In the genomic region with DNA sequence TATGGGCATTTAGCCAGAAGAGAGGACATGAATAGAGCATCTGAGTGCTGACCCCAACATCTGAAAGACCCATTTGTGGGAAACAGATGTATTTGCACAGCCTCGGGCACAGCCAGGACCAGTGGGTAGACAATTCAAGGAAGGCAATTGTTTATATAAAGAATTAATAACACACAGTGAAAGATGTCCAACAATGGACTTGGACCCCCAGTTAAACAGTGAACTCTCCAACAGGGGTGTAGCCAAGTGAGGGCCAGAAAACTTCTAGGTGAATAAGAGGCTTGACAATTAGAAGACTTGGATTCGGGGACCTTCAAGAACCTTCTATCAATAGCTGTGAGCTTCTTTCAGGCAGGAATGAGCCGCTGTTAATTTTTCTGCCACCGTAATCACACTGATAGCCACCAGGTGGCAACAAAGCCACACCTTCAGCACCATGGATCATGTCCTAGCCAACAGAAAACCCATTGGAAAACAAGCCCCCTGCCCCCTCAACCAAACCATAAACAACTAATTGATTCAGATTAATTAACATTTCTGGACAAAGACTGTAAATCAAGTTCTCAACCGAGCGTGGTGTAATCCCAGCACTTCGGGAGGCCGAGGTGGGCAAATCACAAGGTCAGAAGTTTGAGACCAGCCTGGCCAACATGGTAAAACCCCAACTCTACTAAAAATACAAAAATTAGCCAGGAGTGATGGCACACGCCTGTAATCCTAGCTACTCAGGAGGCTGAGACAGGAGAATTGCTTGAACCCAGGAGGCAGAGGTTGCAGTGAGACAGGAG, we compare ENCODE assay signal across 8 cellular contexts. TPM values are rescaled to one million over a fixed set of nuclear protein-coding genes. Genes with fewer than 3 reads are reported as not detected.
A peak's percentile ranks its signal among the peaks of the same experiment; 100 is the strongest.
DNase-seq lines count a peak whose midpoint lies in the region; ATAC-seq, FAIRE-seq and TF ChIP-seq lines count a peak whose summit lies in the region.

No MANE protein-coding gene starts in this region.

- no peak overlapping the region for H3K4ac ChIP-seq in mesendoderm (ENCODE audit: low read depth, low read length)

- no peak overlapping the region for H4K5ac ChIP-seq in mesendoderm (ENCODE audit: low read length)

- no peak overlapping the region for H3K18ac ChIP-seq in mesendoderm (ENCODE audit: low read length)

- no peak overlapping the region for H3K23ac ChIP-seq in mesendoderm (ENCODE audit: low read length)

- no peak overlapping the region for H2BK15ac ChIP-seq in mesendoderm (replicated peaks; ENCODE audit: low read depth)

- H3K4me1 Mint-ChIP-seq in activated CD4-positive, alpha-beta T cell treated with anti-CD3 and anti-CD28 coated beads, Interleukin-2, amount 10 ng/mL, durations not matched to agents 7 days and 5 days: peaks cover 3% of the 10 kb centered on the region

- TF ChIP-seq POLR2A in thyroid gland (IDR thresholded peaks at IDR 0.05): no peak
- no peak for TF ChIP-seq POLR2A in GM18505 (IDR thresholded peaks at IDR 0.05; ENCODE audit: borderline replicate concordance, extremely low read depth, insufficient read depth, insufficient read length)

- no peak overlapping the region for H2BK120ac ChIP-seq in mesendoderm (ENCODE audit: low read depth, low read length)

- CTCF ChIA-PET in activated CD4-positive, alpha-beta T cell treated with anti-CD3 and anti-CD28 coated beads, Interleukin-2, amount 10 ng/mL, durations not matched to agents 7 days and 5 days (lab: Charles Lee): interaction anchor here (0.8 to 1.4 kb wide), 2 partner anchors 8 to 273 kb away, joined by 3 read pairs; no protein-coding TSS in a partner anchor

- no peaks in the 10 kb centered on the region for H3K79me1 ChIP-seq in mesendoderm (ENCODE audit: low read length)

- no peaks in the 10 kb centered on the region for H3K36me3 Mint-ChIP-seq in activated CD4-positive, alpha-beta T cell treated with anti-CD3 and anti-CD28 coated beads, Interleukin-2, amount 10 ng/mL, durations not matched to agents 7 days and 5 days (ENCODE audit: low read depth)

- H3K56ac ChIP-seq in mesendoderm (ENCODE audit: low read length): no peak overlapping the region

- H3K27ac Mint-ChIP-seq in activated CD4-positive, alpha-beta T cell treated with anti-CD3 and anti-CD28 coated beads, Interleukin-2, amount 10 ng/mL, durations not matched to agents 7 days and 5 days: no peak overlapping the region

- no peak overlapping the region for H2AK5ac ChIP-seq in mesendoderm (ENCODE audit: low read length)

- H3K9me3 ChIP-seq in thyroid gland: no peaks in the 10 kb centered on the region

- H3K27ac ChIP-seq in mesendoderm (ENCODE audit: low read depth, low read length) (no peak overlapping the region), thyroid gland (no peak overlapping the region)

- no peak overlapping the region for H4K8ac ChIP-seq in mesendoderm (ENCODE audit: low read depth, low read length)

- no peak overlapping the region for H3K4me2 ChIP-seq in mesendoderm (ENCODE audit: low read length)

- H3K9me3 Mint-ChIP-seq in activated CD4-positive, alpha-beta T cell treated with anti-CD3 and anti-CD28 coated beads, Interleukin-2, amount 10 ng/mL, durations not matched to agents 7 days and 5 days: no peaks in the 10 kb centered on the region

- no peak for DNase-seq in AG09319 (ENCODE audit: extremely low read depth, low read depth)
- no peak for DNase-seq in GM18507 (ENCODE audit: extremely low spot score, insufficient read length, low read depth)
- DNase-seq in NCI-H2196 (lab: John Stamatoyannopoulos, UW; ENCODE audit: unreplicated experiment): peak; percentile 40
- peak; percentile 54 for DNase-seq in activated CD4-positive, alpha-beta T cell treated with anti-CD3 and anti-CD28 coated beads, Interleukin-2, amount 10 ng/mL, durations not matched to agents 7 days and 5 days
- peak; percentile 19 for DNase-seq in effector CD8-positive, alpha-beta T cell (lab: John Stamatoyannopoulos, UW)
- peak; percentile 66 for DNase-seq in mesendoderm
- DNase-seq in thyroid gland: peak; percentile 25 to 32

- no peak overlapping the region for H3K9ac ChIP-seq in mesendoderm (ENCODE audit: low read length)

- H2BK5ac ChIP-seq in mesendoderm (ENCODE audit: low read length): no peak overlapping the region

- H3K27me3 Mint-ChIP-seq in activated CD4-positive, alpha-beta T cell treated with anti-CD3 and anti-CD28 coated beads, Interleukin-2, amount 10 ng/mL, durations not matched to agents 7 days and 5 days: peaks cover 21% of the 10 kb centered on the region

- H3K27me3 ChIP-seq in mesendoderm (ENCODE audit: insufficient read depth, low read length, poor library complexity) (no peaks in the 10 kb centered on the region), thyroid gland (no peaks in the 10 kb centered on the region)

- intact Hi-C loops in thyroid gland (cut with DNase I): loop anchor here (5.0 kb wide), 1 partner anchor 633 kb away; no protein-coding TSS in a partner anchor

- H3K4me1 ChIP-seq in mesendoderm (ENCODE audit: control insufficient read depth, low read depth, low read length) (no peaks in the 10 kb centered on the region), thyroid gland (no peaks in the 10 kb centered on the region)

- H3K4me3 ChIP-seq in mesendoderm (ENCODE audit: low read length) (no peak overlapping the region), thyroid gland (replicated peaks in 1 of 3) (no peak overlapping the region)

- POLR2A ChIA-PET in activated CD4-positive, alpha-beta T cell treated with anti-CD3 and anti-CD28 coated beads, Interleukin-2, amount 10 ng/mL, durations not matched to agents 7 days and 5 days (lab: Charles Lee): interaction anchor here (0.5 kb wide), 1 partner anchor 707 kb away, joined by 4 read pairs; no protein-coding TSS in a partner anchor

- H3K79me2 ChIP-seq in mesendoderm (ENCODE audit: control insufficient read depth, insufficient read depth, low read length): no peaks in the 10 kb centered on the region

- ATAC-seq in GM18505 (IDR thresholded peaks at IDR 0.05; ENCODE audit: unreplicated experiment): no peak

- FAIRE-seq in GM18507 (lab: Jason Lieb, UNC): peak; percentile 86

- H3K4me3 Mint-ChIP-seq in activated CD4-positive, alpha-beta T cell treated with anti-CD3 and anti-CD28 coated beads, Interleukin-2, amount 10 ng/mL, durations not matched to agents 7 days and 5 days: no peak overlapping the region

- TF ChIP-seq CTCF in AG09319 (IDR thresholded peaks at IDR 0.05; ENCODE audit: low read depth, low read length): peak; percentile 69
- peak; percentile 19 to 64 (median 42) for TF ChIP-seq CTCF in thyroid gland (IDR thresholded peaks at IDR 0.05)

- no peaks in the 10 kb centered on the region for H3K36me3 ChIP-seq in mesendoderm (ENCODE audit: control insufficient read depth, insufficient read depth, low read length)
- no peaks in the 10 kb centered on the region for H3K36me3 ChIP-seq in thyroid gland

- no CpG with 5 or more reads among the region's 9 CpGs for WGBS in mesendoderm (ENCODE audit: extremely low coverage, insufficient coverage, low lambda C conversion rate)
- WGBS in thyroid gland, 2 donors: 28 to 32% methylated on average over 9 of the region's 9 CpGs

RNA-seq across cellular contexts. Expression of a gene that starts 8.8 kb away (rescaled TPM):
- total RNA-seq in activated CD4-positive, alpha-beta T cell treated with anti-CD3 and anti-CD28 coated beads, Interleukin-2, amount 10 ng/mL, durations not matched to agents 7 days and 5 days: 100 to 1,000 TPM; 166 to 172 TPM
- polyA plus RNA-seq in mesendoderm (2013, experiment 1 of 2): 155 TPM
- 154 TPM for polyA plus RNA-seq in mesendoderm (2013, experiment 2 of 2)
- 100 to 1,000 TPM in 2 of 4 donors, 10 to 100 TPM in 2; 92.3 to 110 (median 97.2) TPM for total RNA-seq in thyroid gland

RNA-seq across cellular contexts. Expression of a gene that starts 58.6 kb away (rescaled TPM):
- total RNA-seq in activated CD4-positive, alpha-beta T cell treated with anti-CD3 and anti-CD28 coated beads, Interleukin-2, amount 10 ng/mL, durations not matched to agents 7 days and 5 days: 1 to 10 TPM; 6.7 to 7.9 TPM
- polyA plus RNA-seq in mesendoderm (2013, experiment 1 of 2): 2.1 TPM
- polyA plus RNA-seq in mesendoderm (2013, experiment 2 of 2): 1.8 TPM
- 10 to 100 TPM; 12.5 to 45.3 (median 29.2) TPM for total RNA-seq in thyroid gland

Comparison
In these comparisons a context has a peak if more than half of its experiments do, and no peak if none do; other contexts are left out.
1. DNase-seq: peak in NCI-H2196 (single experiment), activated CD4-positive, alpha-beta T cell treated with anti-CD3 and anti-CD28 coated beads, Interleukin-2, amount 10 ng/mL, durations not matched to agents 7 days and 5 days (single experiment), effector CD8-positive, alpha-beta T cell (single experiment), mesendoderm (single experiment) and thyroid gland (2 of 2); none in AG09319 (single experiment) and GM18507 (single experiment).